In genomic region chr18:11040823-11041712, GRCh38 we compare ENCODE assay signal across 8 cellular contexts.
DNase-seq lines count a peak whose midpoint lies in the region; TF ChIP-seq lines count a peak whose summit lies in the region.

No MANE protein-coding gene starts in this region.

- no peaks in the 10 kb centered on the region for H3K9me3 ChIP-seq in ascending aorta
- H3K9me3 ChIP-seq in hepatocyte (ENCODE audit: low read depth), result no peaks in the 10 kb centered on the region
- peaks cover 0 to 4% (median 0%) of the 10 kb centered on the region in 8 donors for H3K9me3 ChIP-seq in spleen

- H3K36me3 ChIP-seq in ascending aorta, result no peaks in the 10 kb centered on the region
- H3K36me3 ChIP-seq in hepatocyte (replicated peaks; ENCODE audit: insufficient read depth, low read depth), result no peaks in the 10 kb centered on the region
- H3K36me3 ChIP-seq in spleen, result no peaks in the 10 kb centered on the region

- 49% methylated on average over 7 of the region's 7 CpGs for WGBS in hepatocyte (ENCODE audit: low lambda C conversion rate, missing lambda C conversion rate)
- WGBS in spleen, 5 donors, result 26 to 46% (median 36%) methylated on average over 7 of the region's 7 CpGs

- H2AFZ ChIP-seq in hepatocyte, result no peak overlapping the region

- TF ChIP-seq POLR2A in spleen (IDR thresholded peaks at IDR 0.05), result no peak

- H3K4me3 ChIP-seq in ascending aorta, result no peak overlapping the region
- H3K4me3 ChIP-seq in hepatocyte, result no peak overlapping the region
- no peak overlapping the region for H3K4me3 ChIP-seq in spleen

- DNase-seq in AG08396 (ENCODE audit: low spot score), result peak; percentile 65
- peak; percentile 56 for DNase-seq in NCI-H146 (lab: John Stamatoyannopoulos, UW)
- DNase-seq in ascending aorta (ENCODE audit: low spot score in 2 of 2), result no peak
- DNase-seq in hepatocyte (ENCODE audit: low spot score), result peak; percentile 72
- no peak for DNase-seq in spleen
- DNase-seq in DMS153 (lab: John Stamatoyannopoulos, UW), result no peak
- no peak for DNase-seq in GF-D8 (lab: John Stamatoyannopoulos, UW)

- no peak overlapping the region for H3K4me2 ChIP-seq in hepatocyte

- no peaks in the 10 kb centered on the region for H4K20me1 ChIP-seq in hepatocyte (ENCODE audit: insufficient read depth, poor library complexity, severe bottlenecking)

- H3K27ac ChIP-seq in ascending aorta (no peak overlapping the region), hepatocyte (no peak overlapping the region), spleen (peak overlapping the region in 1 of 8 donors; percentile 25)

- TF ChIP-seq CTCF in GM12873 (IDR thresholded peaks at IDR 0.05; ENCODE audit: insufficient read depth, low read depth, low read length, missing control alignments) (peak; percentile 78), ascending aorta (IDR thresholded peaks at IDR 0.05) (peak; percentile 34 to 69 (median 58)), hepatocyte (IDR thresholded peaks at IDR 0.05; ENCODE audit: poor library complexity) (peak; percentile 79), spleen (IDR thresholded peaks at IDR 0.05 in 8 of 11, conservative IDR thresholded peaks at IDR 0.05 in 3 of 11) (peak in 10 of 11 experiments; percentile 9 to 74 (median 59))

- intact Hi-C loops in ascending aorta (cut with DNase I), result loop anchor here (2.0 kb wide), 1 partner anchor 190 kb away; no protein-coding TSS in a partner anchor
- intact Hi-C loops in spleen (cut with DNase I; ENCODE audit: low total_unique reads), result no loop called here

- H3K4me1 ChIP-seq in ascending aorta (no peaks in the 10 kb centered on the region), hepatocyte (ENCODE audit: insufficient read depth) (peaks cover 13% of the 10 kb centered on the region), spleen (peaks cover 0 to 8% (median 3%) of the 10 kb centered on the region in 6 donors)

- H3K27me3 ChIP-seq in ascending aorta (no peaks in the 10 kb centered on the region), hepatocyte (no peaks in the 10 kb centered on the region), spleen (replicated peaks in 1 of 7) (peaks cover 0 to 5% (median 0%) of the 10 kb centered on the region in 7 donors)

- H3K79me2 ChIP-seq in hepatocyte, result peaks cover 3% of the 10 kb centered on the region

- H3K9me2 ChIP-seq in hepatocyte (replicated peaks; ENCODE audit: insufficient read depth), result no peaks in the 10 kb centered on the region

Comparison
In these comparisons a context has a peak if more than half of its experiments do, and no peak if none do; other contexts are left out.
1. DNase-seq: peak in AG08396 (single experiment), NCI-H146 (single experiment) and hepatocyte (single experiment); none in ascending aorta (0 of 2), spleen (single experiment), DMS153 (single experiment) and GF-D8 (single experiment).
2. Peak in every context shown above with its lines, with median percentiles within 50 percentile points of each other: CTCF ChIP-seq.